In genomic region chr2:133561045-133561852, GRCh38 we compare ENCODE assay signal across 9 cellular contexts. TPM values are rescaled to one million over a fixed set of nuclear protein-coding genes. Genes with fewer than 3 reads are reported as not detected.
DNase-seq lines count a peak whose midpoint lies in the region; ATAC-seq, FAIRE-seq and TF ChIP-seq lines count a peak whose summit lies in the region.
"Had no signal": no experiment of that assay in that cellular context is flagged by ENCODE, and none has a peak within 500 bp of the region (broad histone marks: within the 10 kb centered on the region; RNA-seq: fewer than 3 reads in every experiment).

No MANE protein-coding gene starts in this region.

- TF ChIP-seq CTCF in Calu3 (IDR thresholded peaks at IDR 0.05; ENCODE audit: unreplicated experiment): peak; percentile 51
- peak; percentile 77 for TF ChIP-seq CTCF in astrocyte (IDR thresholded peaks at IDR 0.05; ENCODE audit: insufficient read depth, low read depth, low read length)

- H3K9ac ChIP-seq in astrocyte (ENCODE audit: low read length): no peak overlapping the region

- no peaks in the 10 kb centered on the region for H3K9me3 Mint-ChIP-seq in Calu3 (ENCODE audit: low read depth, unreplicated experiment)
- H3K9me3 Mint-ChIP-seq in astrocyte (ENCODE audit: unreplicated experiment): no peaks in the 10 kb centered on the region

- H3K27ac Mint-ChIP-seq in Calu3 (ENCODE audit: unreplicated experiment): no peak overlapping the region
- H3K27ac Mint-ChIP-seq in astrocyte (ENCODE audit: unreplicated experiment): no peak overlapping the region
- H3K27ac Mint-ChIP-seq: IgD-negative memory B cell had no signal

- DNase-seq in Calu3 (peak; percentile 15), NCI-H1105 treated with DMSO at 0.1 percent for 48 hours (lab: John Stamatoyannopoulos, UW) (peak; percentile 60), astrocyte (ENCODE audit: low read depth) (peak; percentile 70), kidney glomerular epithelial cell (lab: John Stamatoyannopoulos, UW) (peak; percentile 80), NCI-H524 treated with DMSO at 0.1 percent for 48 hours (lab: John Stamatoyannopoulos, UW) (no peak)
- no peak for DNase-seq in stimulated activated CD4-positive, alpha-beta T cell treated with anti-CD3 and anti-CD28 coated beads, Interleukin-4, amount 100 ng/mL, for 24 hours

- intact Hi-C loops in Calu3 (cut with micrococcal nuclease; ENCODE audit: unreplicated experiment): loop anchor here (1.0 to 10.0 kb wide), 3 partner anchors 298 to 886 kb away; partner anchors contain the start of gene LYPD1

- H3K36me3 ChIP-seq in astrocyte (ENCODE audit: insufficient read depth, low read length): no peaks in the 10 kb centered on the region

- H3K36me3 Mint-ChIP-seq in Calu3 (ENCODE audit: insufficient read depth, unreplicated experiment): no peaks in the 10 kb centered on the region
- peaks cover 6% of the 10 kb centered on the region for H3K36me3 Mint-ChIP-seq in astrocyte (ENCODE audit: low read depth, unreplicated experiment)
- H3K36me3 Mint-ChIP-seq: IgD-negative memory B cell had no signal

- H3K4me3 ChIP-seq in astrocyte (ENCODE audit: insufficient read depth, low read depth, low read length): no peak overlapping the region

- ATAC-seq in GM21529 (IDR thresholded peaks at IDR 0.05; ENCODE audit: unreplicated experiment): peak; percentile 76
- no peak for ATAC-seq in GM21360 (IDR thresholded peaks at IDR 0.05; ENCODE audit: unreplicated experiment)

- H2AFZ ChIP-seq in astrocyte (ENCODE audit: low read depth, low read length): no peak overlapping the region

- H4K20me1 ChIP-seq in astrocyte (ENCODE audit: insufficient read depth, low read length): no peaks in the 10 kb centered on the region

- peak; percentile 39 for FAIRE-seq in astrocyte (lab: Jason Lieb, UNC)

- BruUV-seq in Calu3 (replicated peaks; lab: Mats Ljungman, UMichigan): no TSS peak

- peaks cover 6% of the 10 kb centered on the region for H3K4me1 ChIP-seq in astrocyte (ENCODE audit: insufficient read depth, low read length)

- CTCF ChIA-PET in Calu3 (lab: Charles Lee): interaction anchor here (1.0 to 1.5 kb wide), 5 partner anchors 42 to 283 kb away, joined by 3 to 5 read pairs (median 4); no protein-coding TSS in a partner anchor

- H3K4me3 Mint-ChIP-seq in Calu3 (ENCODE audit: low read depth, unreplicated experiment): no peak overlapping the region
- no peak overlapping the region for H3K4me3 Mint-ChIP-seq in astrocyte (ENCODE audit: unreplicated experiment)
- H3K4me3 Mint-ChIP-seq: IgD-negative memory B cell had no signal

- H3K27me3 Mint-ChIP-seq in Calu3 (ENCODE audit: unreplicated experiment) (peaks cover 17% of the 10 kb centered on the region), astrocyte (ENCODE audit: low read depth, unreplicated experiment) (peaks cover 2% of the 10 kb centered on the region)

- no peaks in the 10 kb centered on the region for H3K4me1 Mint-ChIP-seq in Calu3 (ENCODE audit: low read depth, unreplicated experiment)
- peaks cover 5% of the 10 kb centered on the region for H3K4me1 Mint-ChIP-seq in astrocyte (ENCODE audit: low read depth, unreplicated experiment)
- H3K4me1 Mint-ChIP-seq: IgD-negative memory B cell had no signal

- H3K27me3 ChIP-seq in astrocyte (ENCODE audit: insufficient read depth, low read length): no peaks in the 10 kb centered on the region

- no peaks in the 10 kb centered on the region for H3K9me3 ChIP-seq in astrocyte (ENCODE audit: insufficient read depth, low read depth, low read length)

- H3K27ac ChIP-seq in astrocyte (ENCODE audit: low read depth, low read length): no peak overlapping the region

- no peak overlapping the region for H3K4me2 ChIP-seq in astrocyte (ENCODE audit: low read length)

- no peaks in the 10 kb centered on the region for H3K79me2 ChIP-seq in astrocyte (ENCODE audit: insufficient read depth, low read length)

RNA-seq across cellular contexts. Expression of gene NCKAP5, which starts 7.0 kb away (rescaled TPM):
- total RNA-seq in Calu3 (2022) (1.2 and 2.2 TPM in 2 replicates), astrocyte (1.5 and 2.7 TPM in 2 replicates)

Comparison
In these comparisons a context has a peak if more than half of its experiments do, and no peak if none do; other contexts are left out.
1. DNase-seq: peak in Calu3 (single experiment), NCI-H1105 treated with DMSO at 0.1 percent for 48 hours (single experiment), astrocyte (single experiment) and kidney glomerular epithelial cell (single experiment); none in stimulated activated CD4-positive, alpha-beta T cell treated with anti-CD3 and anti-CD28 coated beads, Interleukin-4, amount 100 ng/mL, for 24 hours (single experiment) and NCI-H524 treated with DMSO at 0.1 percent for 48 hours (single experiment).